ENCODE assay signal across 15 cellular contexts in genomic region chr2:191443446-191443845, GRCh38.
DNase-seq lines count a peak whose midpoint lies in the region; ATAC-seq and TF ChIP-seq lines count a peak whose summit lies in the region.
"Had no signal": no experiment of that assay in that cellular context is flagged by ENCODE, and none has a peak within 500 bp of the region (broad histone marks: within the 10 kb centered on the region; RNA-seq: fewer than 3 reads in every experiment).

No MANE protein-coding gene starts in this region.

- TF ChIP-seq CTCF in lower leg skin (IDR thresholded peaks at IDR 0.05), result no peak

- no peaks in the 10 kb centered on the region for H3K27me3 ChIP-seq in GM23248 (replicated peaks; ENCODE audit: insufficient read depth)
- H3K27me3 ChIP-seq: BE2C; BLaER1 treated with 17β-estradiol and CSF1 and Interleukin-3, amounts not matched to agents 10 nM and 100 nM had no signal

- H2AFZ ChIP-seq in GM23248, result 0 out of 2 replicates have a peak overlapping the region, but pooled peaks have one; percentile 9

- TF ChIP-seq POLR2A in lower leg skin (IDR thresholded peaks at IDR 0.05), result no peak

- no peak for ATAC-seq in HG02981 (IDR thresholded peaks at IDR 0.05; ENCODE audit: unreplicated experiment)

- no peak overlapping the region for H3K4me3 ChIP-seq in GM23248
- no peak overlapping the region for H3K4me3 ChIP-seq in lower leg skin (ENCODE audit: low read depth, poor library complexity, severe bottlenecking)
- H3K4me3 ChIP-seq: BLaER1 treated with 17β-estradiol and CSF1 and Interleukin-3, amounts not matched to agents 10 nM and 100 nM had no signal

- H3K27ac ChIP-seq in GM23248, result no peak overlapping the region
- H3K27ac ChIP-seq: BLaER1 treated with 17β-estradiol and CSF1 and Interleukin-3, amounts not matched to agents 10 nM and 100 nM had no signal

- no peaks in the 10 kb centered on the region for H3F3A ChIP-seq in GM23248 (ENCODE audit: insufficient read depth)

- H3K79me2 ChIP-seq in GM23248 (ENCODE audit: insufficient read depth), result no peaks in the 10 kb centered on the region

- H4K20me1 ChIP-seq in GM23248 (ENCODE audit: insufficient read depth), result no peaks in the 10 kb centered on the region
- H4K20me1 ChIP-seq: BLaER1 treated with 17β-estradiol and CSF1 and Interleukin-3, amounts not matched to agents 10 nM and 100 nM had no signal

- intact Hi-C loops in lower leg skin (cut with DNase I; ENCODE audit: low total_unique reads), result no loop called here

- WGBS in GM23248 (ENCODE audit: low coverage in 1 of 2, low lambda C conversion rate in 2 of 2, missing lambda C conversion rate in 2 of 2), 2 experiments, result 26% methylated on average over 3 of the region's 3 CpGs
- WGBS in lower leg skin, 2 donors, result 51 to 58% methylated on average over 3 of the region's 3 CpGs

- peaks cover 14% of the 10 kb centered on the region for H3K4me1 ChIP-seq in GM23248 (ENCODE audit: insufficient read depth)

- no peak overlapping the region for H3K4me2 ChIP-seq in GM23248 (ENCODE audit: unreplicated experiment)
- H3K4me2 ChIP-seq: BLaER1 treated with 17β-estradiol and CSF1 and Interleukin-3, amounts not matched to agents 10 nM and 100 nM had no signal

- DNase-seq in EH (ENCODE audit: low read depth) (peak; percentile 48), GM23248 (no peak), fibroblast of peridontal ligament (ENCODE audit: extremely low read depth) (peak; percentile 67), MV-4-11 (lab: John Stamatoyannopoulos, UW) (no peak), lower leg skin (ENCODE audit: low spot score in 2 of 2) (no peak)
- DNase-seq: BE2C; CD4-positive, alpha-beta T cell; CD8-positive, alpha-beta memory T cell; DMS 273 treated with DMSO at 0.1 percent for 48 hours; DMS79; GF-D8; H7; HCEC 1CT had no signal

- H3K9me2 ChIP-seq in GM23248 (ENCODE audit: insufficient read depth), result no peaks in the 10 kb centered on the region

- H3K9ac ChIP-seq in GM23248, result no peak overlapping the region
- H3K9ac ChIP-seq: BLaER1 treated with 17β-estradiol and CSF1 and Interleukin-3, amounts not matched to agents 10 nM and 100 nM had no signal

- in situ Hi-C loops in GM23248 (cut with MboI), result no loop called here

- H3K36me3 ChIP-seq in GM23248 (ENCODE audit: low read depth), result no peaks in the 10 kb centered on the region
- H3K36me3 ChIP-seq: BE2C; BLaER1 treated with 17β-estradiol and CSF1 and Interleukin-3, amounts not matched to agents 10 nM and 100 nM had no signal

- H3K9me3 ChIP-seq in GM23248 (ENCODE audit: low read depth), result no peaks in the 10 kb centered on the region
- H3K9me3 ChIP-seq: BE2C had no signal

Comparison
In these comparisons a context has a peak if more than half of its experiments do, and no peak if none do; other contexts are left out.
1. DNase-seq: peak in EH (single experiment) and fibroblast of peridontal ligament (single experiment); none in GM23248 (single experiment), MV-4-11 (single experiment) and lower leg skin (0 of 2).